ENCODE assay signal across 26 cellular contexts in the genomic region with DNA sequence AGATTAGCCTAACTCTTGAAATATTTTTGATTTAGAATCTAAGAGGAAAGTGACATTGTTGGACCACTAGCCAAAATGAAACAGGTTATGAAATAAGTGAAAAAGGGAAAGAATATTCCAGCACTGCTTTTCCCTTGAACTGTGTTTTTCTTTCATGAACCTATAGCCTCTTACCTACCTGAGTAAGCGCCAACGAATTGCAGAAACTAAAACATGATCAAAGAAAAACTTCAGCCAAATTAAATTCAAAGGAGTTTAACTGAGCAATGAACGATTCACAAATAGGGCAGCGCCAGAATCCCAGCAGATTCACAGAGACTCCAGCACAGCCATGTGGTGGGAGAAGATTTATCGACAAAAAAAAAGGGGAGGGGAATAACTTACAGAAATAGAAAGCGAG.
"Had no signal": no experiment of that assay in that cellular context is flagged by ENCODE, and none has a peak within 500 bp of the region (broad histone marks: within the 10 kb centered on the region; RNA-seq: fewer than 3 reads in every experiment).

No MANE protein-coding gene starts in this region.

- H3K27ac ChIP-seq: colonic mucosa, epithelial cell of prostate, foreskin keratinocyte, gastroesophageal sphincter, heart left ventricle, hepatocyte, left lung, lower lobe of right lung had no signal

- H2AFZ ChIP-seq: hepatocyte had no signal

- DNase-seq: colonic mucosa; cortex of kidney; effector CD8-positive, alpha-beta T cell; effector memory CD8-positive, alpha-beta T cell; endodermal cell; erythroblast; foreskin keratinocyte; heart left ventricle; hypothalamus; immature natural killer cell; islet precursor cell; kidney; kidney glomerular epithelial cell; left colon; left lung; left ventricle myocardium superior; lower lobe of right lung; mesenchymal stem cell; mucosa of descending colon; naive B cell had no signal

- ATAC-seq: effector memory CD8-positive, alpha-beta T cell; esophagus mucosa; foreskin keratinocyte; gastroesophageal sphincter; heart left ventricle; left colon; left lung; left ventricle myocardium superior; lower lobe of right lung; mucosa of descending colon had no signal

- H3K4me2 ChIP-seq: hepatocyte had no signal

- H3K9me3 ChIP-seq: colonic mucosa, gastroesophageal sphincter, heart left ventricle, left lung, lower lobe of right lung, mucosa of descending colon had no signal

- H3K4me3 ChIP-seq: colonic mucosa, gastroesophageal sphincter, heart left ventricle, hepatocyte, left lung, lower lobe of right lung, mucosa of descending colon had no signal

- H3K4me1 ChIP-seq: colonic mucosa, foreskin keratinocyte, gastroesophageal sphincter, left lung, lower lobe of right lung had no signal

- H3K79me2 ChIP-seq: hepatocyte had no signal

- H3K36me3 ChIP-seq: colonic mucosa, gastroesophageal sphincter, heart left ventricle, left lung, lower lobe of right lung had no signal

- FAIRE-seq: endometrium, frontal cortex, kidney had no signal

- H3K27me3 ChIP-seq: colonic mucosa, foreskin keratinocyte, gastroesophageal sphincter, heart left ventricle, hepatocyte, left lung had no signal
